Comparison of ENCODE assay signal across 20 cellular contexts in genomic region chr17:54907385-54907784, GRCh38. TPM values are rescaled to one million over a fixed set of nuclear protein-coding genes. Genes with fewer than 3 reads are reported as not detected.
"Had no signal": no experiment of that assay in that cellular context is flagged by ENCODE, and none has a peak within 500 bp of the region (broad histone marks: within the 10 kb centered on the region; RNA-seq: fewer than 3 reads in every experiment).

No MANE protein-coding gene starts in this region.

- H3K27ac Mint-ChIP-seq: memory B cell; mesothelial cell of epicardium; natural killer cell treated with Interleukin-12 subunit alpha and Interleukin-12 subunit beta and Interleukin-15 and Interleukin-18, amount 100 ng/mL, for 72 hours had no signal

- H3K27me3 ChIP-seq: dorsolateral prefrontal cortex, esophagus muscularis mucosa, gastrocnemius medialis, heart right ventricle, sigmoid colon had no signal

- DNase-seq: cortex of kidney; dorsolateral prefrontal cortex; effector memory CD4-positive, alpha-beta T cell; gastrocnemius medialis; heart right ventricle; islet precursor cell; left ventricle myocardium inferior; lower lobe of right lung; occipital lobe; sigmoid colon; stimulated activated CD4-positive, alpha-beta T cell treated with anti-CD3 and anti-CD28 coated beads, Interleukin-12 subunit alpha, Interleukin-12 subunit beta, amount 100 ng/mL, for 4 hours; stimulated activated naive CD4-positive, alpha-beta T cell; trophoblast cell had no signal

- H3K27ac ChIP-seq: dorsolateral prefrontal cortex, epithelial cell of prostate, esophagus muscularis mucosa, gastrocnemius medialis, heart right ventricle, left ventricle myocardium inferior, lower lobe of right lung, parathyroid adenoma, sigmoid colon, skin epidermis had no signal

- H3K4me3 ChIP-seq: dorsolateral prefrontal cortex, esophagus muscularis mucosa, gastrocnemius medialis, heart right ventricle, left ventricle myocardium inferior, lower lobe of right lung, sigmoid colon, skin epidermis had no signal

- H3K36me3 ChIP-seq: gastrocnemius medialis, left ventricle myocardium inferior, lower lobe of right lung had no signal

- H3K4me1 ChIP-seq: esophagus muscularis mucosa, gastrocnemius medialis, heart right ventricle, left ventricle myocardium inferior, parathyroid adenoma had no signal

- H2AFZ ChIP-seq: parathyroid adenoma had no signal

- H3K4me1 Mint-ChIP-seq: memory B cell had no signal

- H3K4me3 Mint-ChIP-seq: memory B cell; mesothelial cell of epicardium; natural killer cell treated with Interleukin-12 subunit alpha and Interleukin-12 subunit beta and Interleukin-15 and Interleukin-18, amount 100 ng/mL, for 72 hours had no signal

- H3K79me2 ChIP-seq: parathyroid adenoma had no signal

- H3K9me3 Mint-ChIP-seq: memory B cell; mesothelial cell of epicardium; natural killer cell treated with Interleukin-12 subunit alpha and Interleukin-12 subunit beta and Interleukin-15 and Interleukin-18, amount 100 ng/mL, for 72 hours had no signal

- H3K9ac ChIP-seq: parathyroid adenoma had no signal

- H3K9me3 ChIP-seq: esophagus muscularis mucosa, gastrocnemius medialis, heart right ventricle, left ventricle myocardium inferior, lower lobe of right lung, sigmoid colon had no signal

- H3K36me3 Mint-ChIP-seq: memory B cell; natural killer cell treated with Interleukin-12 subunit alpha and Interleukin-12 subunit beta and Interleukin-15 and Interleukin-18, amount 100 ng/mL, for 72 hours had no signal

RNA-seq across cellular contexts. Expression of gene TOM1L1, which starts 6.7 kb away (rescaled TPM):
- total RNA-seq: natural killer cell treated with Interleukin-12 subunit alpha and Interleukin-12 subunit beta and Interleukin-15 and Interleukin-18, amount 100 ng/mL, for 72 hours had no signal
